22 cellular contexts compared by ENCODE assay signal in genomic region chr6:13101409-13101808, GRCh38.
"Had no signal": no experiment of that assay in that cellular context is flagged by ENCODE, and none has a peak within 500 bp of the region (broad histone marks: within the 10 kb centered on the region; RNA-seq: fewer than 3 reads in every experiment).

No MANE protein-coding gene starts in this region.

- DNase-seq: activated CD4-positive, alpha-beta T cell treated with anti-CD3 and anti-CD28 coated beads, Interleukin-2, amount 50 U/mL, for 1 hour; activated CD8-positive, alpha-beta T cell treated with anti-CD3 and anti-CD28 coated beads, Interleukin-2, amount 10 ng/mL, durations not matched to agents 7 days and 5 days; activated gamma-delta T cell; colonic mucosa; dorsolateral prefrontal cortex; effector memory CD8-positive, alpha-beta T cell; foreskin melanocyte; immature natural killer cell; naive thymus-derived CD8-positive, alpha-beta T cell; pancreas; psoas muscle; spleen; stimulated activated CD4-positive, alpha-beta T cell treated with anti-CD3 and anti-CD28 coated beads, Interleukin-4, amount 100 ng/mL, for 24 hours; stimulated activated naive CD8-positive, alpha-beta T cell treated with anti-CD3 and anti-CD28 coated beads, Interleukin-15, Interleukin-2, amounts not matched to agents 100 U/mL and 50 U/mL, for 24 hours; upper lobe of left lung had no signal

- FAIRE-seq: endothelial cell of umbilical vein, pancreas had no signal

- H3K27ac ChIP-seq: ascending aorta, colonic mucosa, dorsolateral prefrontal cortex, pancreas, psoas muscle, right atrium auricular region, spleen, upper lobe of left lung, VCaP had no signal

- H3K9me3 ChIP-seq: ascending aorta, colonic mucosa, pancreas, psoas muscle, right atrium auricular region, spleen, upper lobe of left lung had no signal

- ATAC-seq: activated CD4-positive, CD25-positive, alpha-beta regulatory T cell treated with anti-CD3 and anti-CD28 coated beads, Interleukin-2, amount 50 U/mL, for 24 hours; activated CD8-positive, alpha-beta T cell treated with anti-CD3 and anti-CD28 coated beads, Interleukin-2, amount 10 ng/mL, durations not matched to agents 7 days and 5 days; effector memory CD8-positive, alpha-beta T cell; esophagus mucosa; naive thymus-derived CD8-positive, alpha-beta T cell; psoas muscle; stimulated activated naive CD8-positive, alpha-beta T cell treated with anti-CD3 and anti-CD28 coated beads, Interleukin-15, Interleukin-2, amounts not matched to agents 100 U/mL and 50 U/mL, for 24 hours had no signal

- H3K4me3 ChIP-seq: ascending aorta, colonic mucosa, dorsolateral prefrontal cortex, lung, pancreas, psoas muscle, right atrium auricular region, spleen, upper lobe of left lung had no signal

- H3K4me1 ChIP-seq: colonic mucosa, psoas muscle, spleen had no signal

- H3K27me3 ChIP-seq: ascending aorta, colonic mucosa, dorsolateral prefrontal cortex, pancreas, right atrium auricular region, spleen, upper lobe of left lung had no signal

- H3K36me3 ChIP-seq: ascending aorta, colonic mucosa, pancreas, right atrium auricular region, spleen, upper lobe of left lung had no signal
